Comparison of ENCODE assay signal across 22 cellular contexts in genomic region chr13:97391201-97391600, GRCh38.
"Had no signal": no experiment of that assay in that cellular context is flagged by ENCODE, and none has a peak within 500 bp of the region (broad histone marks: within the 10 kb centered on the region; RNA-seq: fewer than 3 reads in every experiment).

No MANE protein-coding gene starts in this region.

- H3K27me3 ChIP-seq: dorsolateral prefrontal cortex, right atrium auricular region, stomach, testis had no signal

- H3K27ac ChIP-seq: right atrium auricular region, stomach, testis had no signal

- H3K4me1 Mint-ChIP-seq: endodermal cell, WTC11 had no signal

- DNase-seq: activated CD4-positive, alpha-beta T cell treated with anti-CD3 and anti-CD28 coated beads for 4 hours; activated CD8-positive, alpha-beta memory T cell treated with anti-CD3 and anti-CD28 coated beads, Interleukin-2, amount 50 U/mL, for 48 hours; activated gamma-delta T cell; activated T-cell treated with anti-CD3 and anti-CD28 coated beads, Interleukin-2, amount 50 U/mL, for 72 hours; anterior cingulate cortex; dorsolateral prefrontal cortex; endodermal cell; glutamatergic neuron; hypothalamus; kidney glomerular epithelial cell; nucleus accumbens; small intestine; stomach; SW 1271; testis had no signal

- H3K9me3 ChIP-seq: right atrium auricular region, stomach, testis had no signal

- H3K9me3 Mint-ChIP-seq: activated T-cell treated with anti-CD3 and anti-CD28 coated beads, Interleukin-2, amount 50 U/mL, for 72 hours; endodermal cell; nephron; WTC11 had no signal

- H3K36me3 Mint-ChIP-seq: WTC11 had no signal

- H3K4me1 ChIP-seq: testis had no signal

- H3K4me3 Mint-ChIP-seq: activated naive CD8-positive, alpha-beta T cell; activated T-cell treated with anti-CD3 and anti-CD28 coated beads, Interleukin-2, amount 50 U/mL, for 72 hours; endodermal cell; nephron; WTC11 had no signal

- FAIRE-seq: bronchial epithelial cell, small intestine, TTC549 had no signal

- H3K4me3 ChIP-seq: dorsolateral prefrontal cortex, right atrium auricular region, stomach, testis had no signal

- H3K27me3 Mint-ChIP-seq: activated naive CD8-positive, alpha-beta T cell; progenitor cell of endocrine pancreas had no signal

- ATAC-seq: activated T-cell treated with anti-CD3 and anti-CD28 coated beads, Interleukin-2, amount 50 U/mL, for 72 hours; WTC11 had no signal

- H3K27ac Mint-ChIP-seq: activated naive CD8-positive, alpha-beta T cell; activated T-cell treated with anti-CD3 and anti-CD28 coated beads, Interleukin-2, amount 50 U/mL, for 72 hours; endodermal cell; progenitor cell of endocrine pancreas; WTC11 had no signal
